ENCODE assay signal across 1 cellular context in the genomic region with DNA sequence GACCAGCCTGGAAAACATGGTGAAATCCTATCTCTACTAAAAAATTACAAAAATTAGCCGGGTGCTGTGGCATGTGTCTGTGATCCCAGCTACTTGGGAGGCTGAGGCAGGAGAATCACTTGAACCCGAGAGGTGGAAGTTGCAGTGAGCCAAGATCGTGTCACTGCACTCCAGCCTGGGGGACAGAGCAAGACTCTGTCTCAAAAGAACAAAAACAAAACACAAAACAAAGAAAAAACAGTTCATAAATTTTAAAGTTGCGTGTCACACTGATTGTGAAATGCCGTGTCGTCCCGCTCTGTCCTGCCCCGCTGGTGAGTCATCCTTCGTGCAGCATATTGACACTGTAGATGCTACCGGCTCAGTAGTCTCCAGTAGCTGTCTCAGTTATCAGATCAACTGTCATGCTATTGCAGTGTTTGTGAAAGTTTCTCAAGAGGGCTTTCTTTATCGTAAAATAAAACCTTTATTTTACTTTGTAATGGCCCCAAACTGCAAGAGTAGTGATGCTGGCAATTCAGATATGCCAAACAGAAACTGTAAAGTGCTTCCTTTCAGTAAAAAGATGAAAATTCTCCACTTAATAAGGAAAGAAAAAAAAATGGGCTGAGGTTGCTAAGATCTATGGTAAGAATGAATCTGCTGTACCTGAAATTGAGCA.
TF ChIP-seq lines count a peak whose summit lies in the region.

No MANE protein-coding gene starts in this region.

TF ChIP-seq in HepG2, 621 proteins besides CTCF, POLR2A, EP300 and RAD21 (continued from another document and continues in another):
- TF ChIP-seq ZBTB8A (CRISPR knock-in tag; IDR thresholded peaks at IDR 0.05; ENCODE audit: borderline replicate concordance, low read depth) (no peak), KDM6A (CRISPR knock-in tag; IDR thresholded peaks at IDR 0.05; ENCODE audit: low read depth) (no peak), ZNF724P (CRISPR knock-in tag; IDR thresholded peaks at IDR 0.05; ENCODE audit: borderline replicate concordance) (no peak), ZNF776 (CRISPR knock-in tag; IDR thresholded peaks at IDR 0.05) (no peak), PITX1 (CRISPR knock-in tag; IDR thresholded peaks at IDR 0.05) (no peak), ZMYM2 (CRISPR knock-in tag; IDR thresholded peaks at IDR 0.05) (no peak), ZNF768 (CRISPR knock-in tag; IDR thresholded peaks at IDR 0.05) (no peak), ZNF878 (CRISPR knock-in tag; IDR thresholded peaks at IDR 0.05) (no peak), BATF2 (CRISPR knock-in tag; IDR thresholded peaks at IDR 0.05) (no peak), ZNF296 (CRISPR knock-in tag; conservative IDR thresholded peaks at IDR 0.05) (no peak), KLF11 (CRISPR knock-in tag; IDR thresholded peaks at IDR 0.05) (no peak), ZNF710 (CRISPR knock-in tag; IDR thresholded peaks at IDR 0.05; ENCODE audit: borderline replicate concordance) (no peak), RERE (CRISPR knock-in tag; IDR thresholded peaks at IDR 0.05; ENCODE audit: low read depth) (peak; percentile 22; the same call in 1 of the 2 replicates), ZNF687 (CRISPR knock-in tag; IDR thresholded peaks at IDR 0.05) (no peak), FOXK1 (CRISPR knock-in tag; IDR thresholded peaks at IDR 0.05; ENCODE audit: borderline replicate concordance, low read depth) (peak; percentile 76; the same call in 1 of the 2 replicates), TOPORS (CRISPR knock-in tag; IDR thresholded peaks at IDR 0.05) (no peak), AHDC1 (CRISPR knock-in tag; IDR thresholded peaks at IDR 0.05; ENCODE audit: borderline replicate concordance) (no peak), ZNF317 (CRISPR knock-in tag; IDR thresholded peaks at IDR 0.05) (no peak), ZNF383 (CRISPR knock-in tag; IDR thresholded peaks at IDR 0.05; ENCODE audit: borderline replicate concordance) (no peak), SUZ12 (IDR thresholded peaks at IDR 0.05; ENCODE audit: low read depth, low read length) (no peak), FOXA3 (CRISPR knock-in tag; IDR thresholded peaks at IDR 0.05) (peak; percentile 97), ZNF367 (CRISPR knock-in tag; IDR thresholded peaks at IDR 0.05; ENCODE audit: borderline replicate concordance) (no peak), ZNF12 (CRISPR knock-in tag; IDR thresholded peaks at IDR 0.05) (peak; percentile 52; the same call in 1 of the 2 replicates), IRF1 (CRISPR knock-in tag; IDR thresholded peaks at IDR 0.05; ENCODE audit: low read depth) (no peak)
- TF ChIP-seq, protein P1, sequence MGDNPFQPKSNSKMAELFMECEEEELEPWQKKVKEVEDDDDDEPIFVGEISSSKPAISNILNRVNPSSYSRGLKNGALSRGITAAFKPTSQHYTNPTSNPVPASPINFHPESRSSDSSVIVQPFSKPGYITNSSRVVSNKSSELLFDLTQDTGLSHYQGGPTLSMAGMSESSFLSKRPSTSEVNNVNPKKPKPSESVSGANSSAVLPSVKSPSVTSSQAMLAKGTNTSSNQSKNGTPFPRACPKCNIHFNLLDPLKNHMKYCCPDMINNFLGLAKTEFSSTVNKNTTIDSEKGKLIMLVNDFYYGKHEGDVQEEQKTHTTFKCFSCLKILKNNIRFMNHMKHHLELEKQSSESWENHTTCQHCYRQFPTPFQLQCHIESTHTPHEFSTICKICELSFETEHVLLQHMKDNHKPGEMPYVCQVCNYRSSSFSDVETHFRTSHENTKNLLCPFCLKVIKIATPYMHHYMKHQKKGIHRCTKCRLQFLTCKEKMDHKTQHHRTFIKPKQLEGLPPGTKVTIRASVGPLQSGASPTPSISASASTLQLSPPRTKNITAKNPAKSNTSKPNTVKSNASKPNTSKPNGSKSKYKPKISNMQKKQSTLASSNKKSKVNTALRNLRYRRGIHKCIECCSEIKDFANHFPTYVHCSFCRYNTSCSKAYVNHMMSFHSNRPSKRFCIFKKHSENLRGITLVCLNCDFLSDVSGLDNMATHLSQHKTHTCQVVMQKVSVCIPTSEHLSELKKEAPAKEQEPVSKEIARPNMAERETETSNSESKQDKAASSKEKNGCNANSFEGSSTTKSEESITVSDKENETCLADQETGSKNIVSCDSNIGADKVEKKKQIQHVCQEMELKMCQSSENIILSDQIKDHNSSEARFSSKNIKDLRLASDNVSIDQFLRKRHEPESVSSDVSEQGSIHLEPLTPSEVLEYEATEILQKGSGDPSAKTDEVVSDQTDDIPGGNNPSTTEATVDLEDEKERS (CRISPR knock-in tag; IDR thresholded peaks at IDR 0.05), result no peak
- TF ChIP-seq, protein P2, sequence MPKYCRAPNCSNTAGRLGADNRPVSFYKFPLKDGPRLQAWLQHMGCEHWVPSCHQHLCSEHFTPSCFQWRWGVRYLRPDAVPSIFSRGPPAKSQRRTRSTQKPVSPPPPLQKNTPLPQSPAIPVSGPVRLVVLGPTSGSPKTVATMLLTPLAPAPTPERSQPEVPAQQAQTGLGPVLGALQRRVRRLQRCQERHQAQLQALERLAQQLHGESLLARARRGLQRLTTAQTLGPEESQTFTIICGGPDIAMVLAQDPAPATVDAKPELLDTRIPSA (CRISPR knock-in tag; IDR thresholded peaks at IDR 0.05; ENCODE audit: borderline replicate concordance), result no peak
